ENCODE assay signal across 21 cellular contexts in genomic region chr3:52480768-52481715, GRCh38. TPM values are rescaled to one million over a fixed set of nuclear protein-coding genes. Genes with fewer than 3 reads are reported as not detected.
DNase-seq lines count a peak whose midpoint lies in the region; ATAC-seq and TF ChIP-seq lines count a peak whose summit lies in the region.
"Had no signal": no experiment of that assay in that cellular context is flagged by ENCODE, and none has a peak within 500 bp of the region (broad histone marks: within the 10 kb centered on the region; RNA-seq: fewer than 3 reads in every experiment).

No MANE protein-coding gene starts in this region.

- peaks cover 74% of the 10 kb centered on the region for H3K36me3 Mint-ChIP-seq in GM23338 (ENCODE audit: low read depth)
- peaks cover 38% of the 10 kb centered on the region for H3K36me3 Mint-ChIP-seq in central memory CD8-positive, alpha-beta T cell (ENCODE audit: insufficient read depth)

- H3F3A ChIP-seq in GM23338 (replicated peaks; ENCODE audit: low read depth): 0 out of 2 replicates have a peak, but pooled peaks cover 7% of the 10 kb centered on the region

- DNase-seq in GM23338 (ENCODE audit: low spot score): no peak
- DNase-seq in central memory CD8-positive, alpha-beta T cell (ENCODE audit: low spot score in 2 of 2): no peak
- DNase-seq in occipital lobe (lab: John Stamatoyannopoulos, UW): peak; percentile 41
- no peak for DNase-seq in NCI-H2081 (lab: John Stamatoyannopoulos, UW)
- DNase-seq in SKM-1 (lab: John Stamatoyannopoulos, UW; ENCODE audit: unreplicated experiment): no peak
- no peak for DNase-seq in foreskin keratinocyte
- DNase-seq: activated CD8-positive, alpha-beta memory T cell treated with anti-CD3 and anti-CD28 coated beads, Interleukin-2, amount 10 ng/mL, durations not matched to agents 7 days and 5 days; activated effector memory CD4-positive, alpha-beta T cell treated with Interleukin-2 at 50 U/mL for 16 hours; amniotic stem cell; kidney glomerular epithelial cell; NCI-H2081 treated with DMSO at 0.1 percent for 48 hours; sigmoid colon had no signal

- no peak overlapping the region for H3K4me3 ChIP-seq in BLaER1 treated with 17β-estradiol and CSF1 and Interleukin-3, amounts not matched to agents 10 nM and 100 nM
- no peak overlapping the region for H3K4me3 ChIP-seq in GM23338
- H3K4me3 ChIP-seq: sigmoid colon, SK-N-MC, vagina had no signal

- H3K9me3 Mint-ChIP-seq in GM23338: no peaks in the 10 kb centered on the region; the same call in 2 of the 3 replicates
- no peaks in the 10 kb centered on the region for H3K9me3 Mint-ChIP-seq in central memory CD8-positive, alpha-beta T cell
- H3K9me3 Mint-ChIP-seq: stimulated activated naive CD8-positive, alpha-beta T cell treated with anti-CD3 and anti-CD28 coated beads, Interleukin-15, Interleukin-2, amounts not matched to agents 100 ng/mL and 50 ng/mL, for 24 hours had no signal

- no peaks in the 10 kb centered on the region for H3K9me2 ChIP-seq in GM23338 (ENCODE audit: insufficient read depth)

- H3K9me3 ChIP-seq in BLaER1 treated with 17β-estradiol and CSF1 and Interleukin-3, amounts not matched to agents 10 nM and 100 nM (replicated peaks in 1 of 11): no peaks in the 10 kb centered on the region
- H3K9me3 ChIP-seq: neutrophil, sigmoid colon, vagina had no signal

- no peaks in the 10 kb centered on the region for H3K27me3 ChIP-seq in BLaER1 treated with 17β-estradiol and CSF1 and Interleukin-3, amounts not matched to agents 10 nM and 100 nM
- H3K27me3 ChIP-seq in GM23338 (ENCODE audit: insufficient read depth) (no peaks in the 10 kb centered on the region), foreskin keratinocyte (no peaks in the 10 kb centered on the region)
- H3K27me3 ChIP-seq: neutrophil, sigmoid colon, vagina had no signal

- peak overlapping the region in 5 of 11 experiments; percentile 53 to 94 (median 93); a peak in 8 of 22 replicates for H3K4me2 ChIP-seq in BLaER1 treated with 17β-estradiol and CSF1 and Interleukin-3, amounts not matched to agents 10 nM and 100 nM
- no peak overlapping the region for H3K4me2 ChIP-seq in GM23338
- H3K4me2 ChIP-seq: KMS-11 had no signal

- H4K20me1 ChIP-seq in BLaER1 treated with 17β-estradiol and CSF1 and Interleukin-3, amounts not matched to agents 10 nM and 100 nM: no peaks in the 10 kb centered on the region
- peaks cover 8% of the 10 kb centered on the region for H4K20me1 ChIP-seq in GM23338 (replicated peaks; ENCODE audit: insufficient read depth)

- no peaks in the 10 kb centered on the region; the same call in 1 of the 2 replicates for H3K79me2 ChIP-seq in GM23338 (replicated peaks; ENCODE audit: insufficient read depth)

- peak overlapping the region in 4 of 11 experiments; percentile 1 to 57 (median 38); a peak in 3 of 22 replicates for H3K9ac ChIP-seq in BLaER1 treated with 17β-estradiol and CSF1 and Interleukin-3, amounts not matched to agents 10 nM and 100 nM
- H3K9ac ChIP-seq: KMS-11 had no signal

- peaks cover 6% of the 10 kb centered on the region for H3K27me3 Mint-ChIP-seq in GM23338 (ENCODE audit: insufficient read depth, low read depth, poor library complexity)
- no peaks in the 10 kb centered on the region for H3K27me3 Mint-ChIP-seq in central memory CD8-positive, alpha-beta T cell
- H3K27me3 Mint-ChIP-seq: activated CD8-positive, alpha-beta memory T cell treated with anti-CD3 and anti-CD28 coated beads, Interleukin-2, amount 10 ng/mL, durations not matched to agents 7 days and 5 days; stimulated activated naive CD8-positive, alpha-beta T cell treated with anti-CD3 and anti-CD28 coated beads, Interleukin-15, Interleukin-2, amounts not matched to agents 100 ng/mL and 50 ng/mL, for 24 hours had no signal

- peak overlapping the region in 7 of 11 experiments; percentile 18 to 98 (median 37); a peak in 11 of 22 replicates for H3K27ac ChIP-seq in BLaER1 treated with 17β-estradiol and CSF1 and Interleukin-3, amounts not matched to agents 10 nM and 100 nM
- H3K27ac ChIP-seq in GM23338 (ENCODE audit: low read depth): no peak overlapping the region
- no peak overlapping the region for H3K27ac ChIP-seq in foreskin keratinocyte
- H3K27ac ChIP-seq: KMS-11, neutrophil, SK-N-MC, vagina had no signal

- peaks cover 75 to 91% (median 87%) of the 10 kb centered on the region in 11 experiments for H3K36me3 ChIP-seq in BLaER1 treated with 17β-estradiol and CSF1 and Interleukin-3, amounts not matched to agents 10 nM and 100 nM
- H3K36me3 ChIP-seq in GM23338 (ENCODE audit: insufficient read depth): peaks cover 22% of the 10 kb centered on the region

- H2AFZ ChIP-seq in GM23338: no peak overlapping the region

- H3K27ac Mint-ChIP-seq in GM23338: peak overlapping the region; percentile 56; the same call in 1 of the 2 replicates
- peak overlapping the region; percentile 18 for H3K27ac Mint-ChIP-seq in central memory CD8-positive, alpha-beta T cell (ENCODE audit: low read depth)
- H3K27ac Mint-ChIP-seq: activated CD8-positive, alpha-beta memory T cell treated with anti-CD3 and anti-CD28 coated beads, Interleukin-2, amount 10 ng/mL, durations not matched to agents 7 days and 5 days; stimulated activated naive CD8-positive, alpha-beta T cell treated with anti-CD3 and anti-CD28 coated beads, Interleukin-15, Interleukin-2, amounts not matched to agents 100 ng/mL and 50 ng/mL, for 24 hours had no signal

- ATAC-seq in GM23338: no peak
- ATAC-seq in central memory CD8-positive, alpha-beta T cell (replicated peaks; ENCODE audit: extremely low read depth, poor library complexity, severe bottlenecking): no peak
- no peak for ATAC-seq in foreskin keratinocyte
- ATAC-seq in GM21526 (IDR thresholded peaks at IDR 0.05; ENCODE audit: low FRiP score, unreplicated experiment): no peak
- ATAC-seq: activated CD8-positive, alpha-beta memory T cell treated with anti-CD3 and anti-CD28 coated beads, Interleukin-2, amount 10 ng/mL, durations not matched to agents 7 days and 5 days; Panc1 had no signal

- H3K4me1 Mint-ChIP-seq in GM23338: no peaks in the 10 kb centered on the region; the same call in 2 of the 3 replicates
- no peaks in the 10 kb centered on the region for H3K4me1 Mint-ChIP-seq in central memory CD8-positive, alpha-beta T cell
- H3K4me1 Mint-ChIP-seq: activated CD8-positive, alpha-beta memory T cell treated with anti-CD3 and anti-CD28 coated beads, Interleukin-2, amount 10 ng/mL, durations not matched to agents 7 days and 5 days had no signal

- no peak overlapping the region for H3K4me3 Mint-ChIP-seq in GM23338
- H3K4me3 Mint-ChIP-seq in central memory CD8-positive, alpha-beta T cell: no peak overlapping the region
- H3K4me3 Mint-ChIP-seq: activated CD8-positive, alpha-beta memory T cell treated with anti-CD3 and anti-CD28 coated beads, Interleukin-2, amount 10 ng/mL, durations not matched to agents 7 days and 5 days; stimulated activated naive CD8-positive, alpha-beta T cell treated with anti-CD3 and anti-CD28 coated beads, Interleukin-15, Interleukin-2, amounts not matched to agents 100 ng/mL and 50 ng/mL, for 24 hours had no signal

- TF ChIP-seq CTCF in GM23338 (conservative IDR thresholded peaks at IDR 0.05; ENCODE audit: low read depth in 2 of 2): no peak
- no peak for TF ChIP-seq CTCF in foreskin keratinocyte (conservative IDR thresholded peaks at IDR 0.05)

- H3K4me1 ChIP-seq in BLaER1 treated with 17β-estradiol and CSF1 and Interleukin-3, amounts not matched to agents 10 nM and 100 nM: peaks cover 23 to 100% (median 78%) of the 10 kb centered on the region in 10 experiments
- H3K4me1 ChIP-seq in GM23338 (ENCODE audit: insufficient read depth): no peaks in the 10 kb centered on the region
- H3K4me1 ChIP-seq in foreskin keratinocyte: no peaks in the 10 kb centered on the region

TF ChIP-seq in GM23338, 12 proteins besides CTCF, POLR2A, EP300 and RAD21:
- no peak for TF ChIP-seq STAT1 (IDR thresholded peaks at IDR 0.05; ENCODE audit: unreplicated experiment)
- TF ChIP-seq ZNF114 (CRISPR knock-in tag; IDR thresholded peaks at IDR 0.05): no peak
- TF ChIP-seq POLR2AphosphoS5 (IDR thresholded peaks at IDR 0.05; ENCODE audit: low read depth): no peak
TF ChIP-seq in GM23338: peak in this region for 0.

RNA-seq across cellular contexts. Expression of gene STAB1, which starts 14.1 kb away (rescaled TPM):
- total RNA-seq in GM23338 (2014; rRNA removed; shearing (Covaris generic)): 0.90 and 3.0 TPM in 2 replicates
- 1.1 and 1.9 TPM in 2 replicates for polyA plus RNA-seq in GM23338 (2016; fragmentation: Nextera tagmentation; extraction: Ambion mirVana)
- total RNA-seq in occipital lobe: 14.8 TPM
- total RNA-seq in foreskin keratinocyte: not detected in 2 replicates
- 0.01 and 0.08 TPM in 2 replicates for polyA plus RNA-seq in foreskin keratinocyte
- total RNA-seq: activated CD8-positive, alpha-beta memory T cell treated with anti-CD3 and anti-CD28 coated beads, Interleukin-2, amount 10 ng/mL, durations not matched to agents 7 days and 5 days had no signal

RNA-seq across cellular contexts. Expression of gene NISCH, which starts 25.6 kb away (rescaled TPM):
- 65.9 and 76.4 TPM in 2 replicates for total RNA-seq in GM23338 (2014; rRNA removed; shearing (Covaris generic))
- polyA plus RNA-seq in GM23338 (2016; fragmentation: Nextera tagmentation; extraction: Ambion mirVana) (16.7 and 18.4 TPM in 2 replicates), foreskin keratinocyte (20.9 and 23.9 TPM in 2 replicates)
- total RNA-seq in occipital lobe (71.4 TPM), foreskin keratinocyte (40.3 and 52.9 TPM in 2 replicates)

RNA-seq across cellular contexts. Expression of gene TNNC1, which starts 27.2 kb away (rescaled TPM):
- 1.7 and 6.5 TPM in 2 replicates for total RNA-seq in GM23338 (2014; rRNA removed; shearing (Covaris generic))
- 6.9 and 8.3 TPM in 2 replicates for polyA plus RNA-seq in GM23338 (2016; fragmentation: Nextera tagmentation; extraction: Ambion mirVana)
- total RNA-seq in occipital lobe: not detected
- not detected in 2 replicates for total RNA-seq in foreskin keratinocyte
- 0.19 TPM in 2 replicates for polyA plus RNA-seq in foreskin keratinocyte

RNA-seq across cellular contexts. Expression of gene SEMA3G, which starts 36.1 kb away (rescaled TPM):
- 2.2 and 2.5 TPM in 2 replicates for total RNA-seq in GM23338 (2014; rRNA removed; shearing (Covaris generic))
- polyA plus RNA-seq in GM23338 (2016; fragmentation: Nextera tagmentation; extraction: Ambion mirVana) (0.47 and 0.56 TPM in 2 replicates), foreskin keratinocyte (0.06 and 0.11 TPM in 2 replicates)
- total RNA-seq in occipital lobe (3.0 TPM), foreskin keratinocyte (0.10 and 0.21 TPM in 2 replicates)
- total RNA-seq: fibroblast of villous mesenchyme had no signal

RNA-seq across cellular contexts. Expression of gene NT5DC2, which starts 52.6 kb away (rescaled TPM):
- 287 and 324 TPM in 2 replicates for total RNA-seq in GM23338 (2014; rRNA removed; shearing (Covaris generic))
- polyA plus RNA-seq in GM23338 (2016; fragmentation: Nextera tagmentation; extraction: Ambion mirVana) (260 and 269 TPM in 2 replicates), foreskin keratinocyte (170 and 177 TPM in 2 replicates)
- total RNA-seq in occipital lobe (33.5 TPM), foreskin keratinocyte (121 and 127 TPM in 2 replicates)

Comparison
In these comparisons a context has a peak if more than half of its experiments do, and no peak if none do; other contexts are left out.
1. H3K27ac ChIP-seq: peak in BLaER1 treated with 17β-estradiol and CSF1 and Interleukin-3, amounts not matched to agents 10 nM and 100 nM (7 of 11); none in GM23338 (single experiment) and foreskin keratinocyte (single experiment).